8 cellular contexts compared by ENCODE assay signal in the genomic region with DNA sequence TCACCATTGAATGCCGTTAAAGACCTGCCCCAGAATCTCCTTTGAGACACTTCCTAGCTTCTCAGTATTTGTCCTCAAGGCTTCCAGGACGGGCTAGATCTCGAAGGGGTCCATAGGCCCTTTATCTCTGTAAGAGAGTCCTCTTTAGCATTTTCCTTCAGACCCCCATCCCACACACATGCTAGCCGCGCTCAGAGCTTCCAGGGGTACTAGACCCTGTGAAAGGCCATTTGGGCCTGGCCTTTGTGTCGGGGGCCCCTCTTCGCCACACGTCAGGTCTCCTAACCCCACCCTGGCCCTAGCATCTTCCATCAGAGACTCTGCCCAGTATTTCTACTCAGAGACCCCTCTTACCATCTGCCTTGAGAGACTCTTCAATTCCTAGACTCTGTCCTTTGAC. TPM values are rescaled to one million over a fixed set of nuclear protein-coding genes. Genes with fewer than 3 reads are reported as not detected.
A peak's percentile ranks its signal among the peaks of the same experiment; 100 is the strongest.
DNase-seq lines count a peak whose midpoint lies in the region; ATAC-seq, FAIRE-seq and TF ChIP-seq lines count a peak whose summit lies in the region.

No MANE protein-coding gene starts in this region.

- CTCF ChIA-PET in HCT116 (lab: Charles Lee) = no interaction called here
- CTCF ChIA-PET in activated CD8-positive, alpha-beta T cell treated with anti-CD3 and anti-CD28 coated beads, Interleukin-2, amount 10 ng/mL, durations not matched to agents 7 days and 5 days (lab: Charles Lee) = interaction anchor here (1.1 to 3.5 kb wide), 3 partner anchors 23 to 193 kb away, joined by 3 to 15 read pairs (median 4); no protein-coding TSS in a partner anchor

- H2AFZ ChIP-seq in HCT116 (ENCODE audit: low read depth, low read length, poor library complexity, severe bottlenecking) (no peak overlapping the region), hepatocyte (peak overlapping the region; percentile 54)

- no peak for DNase-seq in HCT116 (ENCODE audit: low read depth, low spot score)
- no peak for DNase-seq in activated CD8-positive, alpha-beta T cell treated with anti-CD3 and anti-CD28 coated beads, Interleukin-2, amount 10 ng/mL, durations not matched to agents 7 days and 5 days
- no peak for DNase-seq in hepatocyte (ENCODE audit: low spot score)
- DNase-seq in spleen = no peak
- no peak for DNase-seq in NCI-H1436 (lab: John Stamatoyannopoulos, UW)
- no peak for DNase-seq in frontal cortex (ENCODE audit: low spot score in 2 of 2)
- no peak for DNase-seq in activated effector memory CD4-positive, alpha-beta T cell treated with anti-CD3 and anti-CD28 coated beads, Interleukin-2, amount 50 U/mL, for 16 hours

- no peak for TF ChIP-seq POLR2A in HCT116 (IDR thresholded peaks at IDR 0.05; ENCODE audit: borderline replicate concordance, extremely low read depth, insufficient read depth, insufficient read length)
- TF ChIP-seq POLR2A in spleen (IDR thresholded peaks at IDR 0.05) = no peak

- peak overlapping the region; percentile 93 for H3K9ac ChIP-seq in HCT116 (ENCODE audit: low read length)

- no peak for FAIRE-seq in frontal cortex (lab: Jason Lieb, UNC)

- no peak for TF ChIP-seq RAD21 in HCT116 (IDR thresholded peaks at IDR 0.05; ENCODE audit: low read depth)

- H3K27me3 ChIP-seq in HCT116 (ENCODE audit: insufficient read depth, low read length) (no peaks in the 10 kb centered on the region), hepatocyte (no peaks in the 10 kb centered on the region), spleen (replicated peaks in 1 of 7) (peaks cover 0 to 13% (median 0%) of the 10 kb centered on the region in 7 donors)

- H3K79me2 ChIP-seq in HCT116 (ENCODE audit: insufficient read depth, low read length) (peaks cover 73% of the 10 kb centered on the region), hepatocyte (peaks cover 62% of the 10 kb centered on the region)

- ATAC-seq in HCT116 = no peak
- ATAC-seq in activated CD8-positive, alpha-beta T cell treated with anti-CD3 and anti-CD28 coated beads, Interleukin-2, amount 10 ng/mL, durations not matched to agents 7 days and 5 days = no peak
- no peak for ATAC-seq in HG03520 (IDR thresholded peaks at IDR 0.05; ENCODE audit: unreplicated experiment)

- no peaks in the 10 kb centered on the region for H4K20me1 ChIP-seq in HCT116 (ENCODE audit: insufficient read depth)
- peaks cover 46% of the 10 kb centered on the region for H4K20me1 ChIP-seq in hepatocyte (ENCODE audit: insufficient read depth, poor library complexity, severe bottlenecking)

- H3K9me3 ChIP-seq in HCT116 (ENCODE audit: control insufficient read depth in 1 of 2, insufficient read depth in 1 of 2, low read depth in 1 of 2, low read length in 2 of 2) = no peaks in the 10 kb centered on the region
- no peaks in the 10 kb centered on the region for H3K9me3 ChIP-seq in hepatocyte (ENCODE audit: low read depth)
- H3K9me3 ChIP-seq in spleen = no peaks in the 10 kb centered on the region

- peaks cover 42% of the 10 kb centered on the region for H3K36me3 Mint-ChIP-seq in activated CD8-positive, alpha-beta T cell treated with anti-CD3 and anti-CD28 coated beads, Interleukin-2, amount 10 ng/mL, durations not matched to agents 7 days and 5 days (ENCODE audit: low read depth)

- intact Hi-C loops in HCT116 (cut with micrococcal nuclease) (loop anchor here (5.0 to 10.0 kb wide), 4 partner anchors 168 to 833 kb away; partner anchors contain the start of gene ZNF41), spleen (cut with DNase I; ENCODE audit: low total_unique reads) (loop anchor here (5.0 to 10.0 kb wide), 2 partner anchors 188 to 330 kb away; no protein-coding TSS in a partner anchor)

- peaks cover 44% of the 10 kb centered on the region for H3K4me1 Mint-ChIP-seq in activated CD8-positive, alpha-beta T cell treated with anti-CD3 and anti-CD28 coated beads, Interleukin-2, amount 10 ng/mL, durations not matched to agents 7 days and 5 days (ENCODE audit: low read depth)

- H3K4me2 ChIP-seq in HCT116 (ENCODE audit: low read length) (peak overlapping the region; percentile 83), hepatocyte (peak overlapping the region; percentile 95)

- H3K27ac ChIP-seq in HCT116 (ENCODE audit: low read depth, low read length) (peak overlapping the region; percentile 83), hepatocyte (peak overlapping the region; percentile 98), spleen (peak overlapping the region; percentile 90 to 98 (median 95))

- POLR2A ChIA-PET in HCT116 (lab: Charles Lee) = no interaction called here
- POLR2A ChIA-PET in activated CD8-positive, alpha-beta T cell treated with anti-CD3 and anti-CD28 coated beads, Interleukin-2, amount 10 ng/mL, durations not matched to agents 7 days and 5 days (lab: Charles Lee) = interaction anchor here (0.9 to 1.0 kb wide), 3 partner anchors 23 to 190 kb away, joined by 4 to 6 read pairs (median 5); partner anchors contain the start of genes NDUFB11 and RBM10

- H3K27me3 Mint-ChIP-seq in activated CD8-positive, alpha-beta T cell treated with anti-CD3 and anti-CD28 coated beads, Interleukin-2, amount 10 ng/mL, durations not matched to agents 7 days and 5 days (ENCODE audit: low read depth) = no peaks in the 10 kb centered on the region

- TF ChIP-seq CTCF in HCT116 (IDR thresholded peaks at IDR 0.05 in 2 of 3, conservative IDR thresholded peaks at IDR 0.05 in 1 of 3; ENCODE audit: borderline replicate concordance in 1 of 3, insufficient read depth in 1 of 3, low read depth in 2 of 3, low read length in 2 of 3) = no peak
- TF ChIP-seq CTCF in hepatocyte (IDR thresholded peaks at IDR 0.05; ENCODE audit: poor library complexity) = no peak
- no peak for TF ChIP-seq CTCF in spleen (IDR thresholded peaks at IDR 0.05 in 8 of 11, conservative IDR thresholded peaks at IDR 0.05 in 3 of 11)

- 5% methylated on average over 8 of the region's 8 CpGs for WGBS in hepatocyte (ENCODE audit: low lambda C conversion rate, missing lambda C conversion rate)
- 15 to 34% (median 28%) methylated on average over 8 of the region's 8 CpGs for WGBS in spleen, 5 donors

- RAD21 ChIA-PET in HCT116 (lab: Charles Lee; ENCODE audit: low non-redundant PET in 1 of 2, low total read pairs in 2 of 2, uncharacterized antibody in 2 of 2, unreplicated experiment in 2 of 2) = no interaction called here

- H3K4me3 Mint-ChIP-seq in activated CD8-positive, alpha-beta T cell treated with anti-CD3 and anti-CD28 coated beads, Interleukin-2, amount 10 ng/mL, durations not matched to agents 7 days and 5 days = peak overlapping the region; percentile 94

- H3K9me2 ChIP-seq in HCT116 (ENCODE audit: insufficient read depth) (no peaks in the 10 kb centered on the region), hepatocyte (replicated peaks; ENCODE audit: insufficient read depth) (no peaks in the 10 kb centered on the region)

- H3K4me3 ChIP-seq in HCT116 (replicated peaks in 1 of 2; ENCODE audit: low read depth in 1 of 2, low read length in 2 of 2) (peak overlapping the region; percentile 75 to 77), hepatocyte (peak overlapping the region; percentile 49), spleen (peak overlapping the region; percentile 49 to 94 (median 64))

- peaks cover 1 to 15% of the 10 kb centered on the region in 2 experiments; a peak in 3 of 4 replicates for H3K36me3 ChIP-seq in HCT116 (ENCODE audit: control insufficient read depth in 1 of 2, insufficient read depth in 2 of 2, low read length in 2 of 2)
- no peaks in the 10 kb centered on the region for H3K36me3 ChIP-seq in hepatocyte (replicated peaks; ENCODE audit: insufficient read depth, low read depth)
- H3K36me3 ChIP-seq in spleen = peaks cover 0 to 28% (median 17%) of the 10 kb centered on the region in 6 donors

- no peaks in the 10 kb centered on the region for H3K9me3 Mint-ChIP-seq in activated CD8-positive, alpha-beta T cell treated with anti-CD3 and anti-CD28 coated beads, Interleukin-2, amount 10 ng/mL, durations not matched to agents 7 days and 5 days (ENCODE audit: insufficient read depth)

- H3K4me1 ChIP-seq in HCT116 (ENCODE audit: control insufficient read depth in 1 of 2, insufficient read depth in 2 of 2, low read length in 2 of 2) (peaks cover 7 to 26% of the 10 kb centered on the region in 2 experiments; a peak in 3 of 4 replicates), hepatocyte (ENCODE audit: insufficient read depth) (peaks cover 49% of the 10 kb centered on the region), spleen (peaks cover 29 to 84% (median 63%) of the 10 kb centered on the region in 6 donors)

- BruUV-seq in HCT116 (replicated peaks; lab: Mats Ljungman, UMichigan) = no TSS peak

- H3K27ac Mint-ChIP-seq in activated CD8-positive, alpha-beta T cell treated with anti-CD3 and anti-CD28 coated beads, Interleukin-2, amount 10 ng/mL, durations not matched to agents 7 days and 5 days = peak overlapping the region; percentile 98

RNA-seq across cellular contexts. Expression of gene UBA1, which starts 0.8 kb away (rescaled TPM):
- total RNA-seq in HCT116 (2021; ENCODE audit: unreplicated experiment) (275 TPM), hepatocyte (231 and 253 TPM in 2 replicates), spleen (100 to 1,000 TPM; 172 to 207 (median 194) TPM), frontal cortex (122 TPM)
- polyA plus RNA-seq in HCT116 (2012) = 267 and 276 TPM in 2 replicates
- 100 to 1,000 TPM; 186 to 189 TPM for total RNA-seq in activated CD8-positive, alpha-beta T cell treated with anti-CD3 and anti-CD28 coated beads, Interleukin-2, amount 10 ng/mL, durations not matched to agents 7 days and 5 days
- polyA plus RNA-seq in hepatocyte (213 and 236 TPM in 2 replicates), spleen (10 to 100 TPM; 57.7 to 92.8 (median 88.9) TPM)

RNA-seq across cellular contexts. Expression of gene CDK16, which starts 24.1 kb away (rescaled TPM):
- total RNA-seq in HCT116 (2021; ENCODE audit: unreplicated experiment) = 131 TPM
- 156 and 181 TPM in 2 replicates for polyA plus RNA-seq in HCT116 (2012)
- 10 to 100 TPM; 64.3 to 74.7 TPM for total RNA-seq in activated CD8-positive, alpha-beta T cell treated with anti-CD3 and anti-CD28 coated beads, Interleukin-2, amount 10 ng/mL, durations not matched to agents 7 days and 5 days
- 121 and 130 TPM in 2 replicates for total RNA-seq in hepatocyte
- 190 and 210 TPM in 2 replicates for polyA plus RNA-seq in hepatocyte
- 10 to 100 TPM; 51.7 to 75.3 (median 60.0) TPM for total RNA-seq in spleen
- polyA plus RNA-seq in spleen = 10 to 100 TPM; 18.4 to 37.9 (median 28.8) TPM
- 66.4 TPM for total RNA-seq in frontal cortex

RNA-seq across cellular contexts. Expression of gene USP11, which starts 38.4 kb away (rescaled TPM):
- 62.0 TPM for total RNA-seq in HCT116 (2021; ENCODE audit: unreplicated experiment)
- 87.7 and 102 TPM in 2 replicates for polyA plus RNA-seq in HCT116 (2012)
- total RNA-seq in activated CD8-positive, alpha-beta T cell treated with anti-CD3 and anti-CD28 coated beads, Interleukin-2, amount 10 ng/mL, durations not matched to agents 7 days and 5 days = 10 to 100 TPM; 55.3 to 60.9 TPM
- total RNA-seq in hepatocyte = 75.3 and 89.2 TPM in 2 replicates
- 199 and 232 TPM in 2 replicates for polyA plus RNA-seq in hepatocyte
- 10 to 100 TPM; 46.2 to 91.5 (median 70.9) TPM for total RNA-seq in spleen
- 10 to 100 TPM; 19.9 to 35.2 (median 31.5) TPM for polyA plus RNA-seq in spleen
- 181 TPM for total RNA-seq in frontal cortex

RNA-seq across cellular contexts. Expression of gene RBM10, which starts 49.4 kb away (rescaled TPM):
- total RNA-seq in HCT116 (2021; ENCODE audit: unreplicated experiment) = 56.9 TPM
- polyA plus RNA-seq in HCT116 (2012) = 67.3 and 69.3 TPM in 2 replicates
- total RNA-seq in activated CD8-positive, alpha-beta T cell treated with anti-CD3 and anti-CD28 coated beads, Interleukin-2, amount 10 ng/mL, durations not matched to agents 7 days and 5 days = 10 to 100 TPM; 62.2 to 64.1 TPM
- total RNA-seq in hepatocyte = 21.7 and 26.4 TPM in 2 replicates
- polyA plus RNA-seq in hepatocyte = 29.2 and 35.9 TPM in 2 replicates
- total RNA-seq in spleen = 10 to 100 TPM; 24.5 to 38.4 (median 30.9) TPM
- polyA plus RNA-seq in spleen = 10 to 100 TPM; 21.6 to 34.7 (median 27.7) TPM
- total RNA-seq in frontal cortex = 37.9 TPM

RNA-seq across cellular contexts. Expression of gene NDUFB11, which starts 49.9 kb away (rescaled TPM):
- total RNA-seq in HCT116 (2021; ENCODE audit: unreplicated experiment) = 78.9 TPM
- polyA plus RNA-seq in HCT116 (2012) = 116 and 123 TPM in 2 replicates
- total RNA-seq in activated CD8-positive, alpha-beta T cell treated with anti-CD3 and anti-CD28 coated beads, Interleukin-2, amount 10 ng/mL, durations not matched to agents 7 days and 5 days = 100 to 1,000 TPM in 1 of 2 experiments, 10 to 100 TPM in 1; 92.9 to 103 TPM
- 64.3 and 65.4 TPM in 2 replicates for total RNA-seq in hepatocyte
- polyA plus RNA-seq in hepatocyte = 146 and 168 TPM in 2 replicates
- total RNA-seq in spleen = 10 to 100 TPM; 42.7 to 68.1 (median 51.8) TPM
- 10 to 100 TPM; 52.6 to 88.7 (median 77.5) TPM for polyA plus RNA-seq in spleen
- 88.0 TPM for total RNA-seq in frontal cortex
